In genomic region chr15:98951493-98952320, GRCh38 we compare ENCODE assay signal across 17 cellular contexts. TPM values are rescaled to one million over a fixed set of nuclear protein-coding genes. Genes with fewer than 3 reads are reported as not detected.
DNase-seq lines count a peak whose midpoint lies in the region; ATAC-seq and TF ChIP-seq lines count a peak whose summit lies in the region.
"Had no signal": no experiment of that assay in that cellular context is flagged by ENCODE, and none has a peak within 500 bp of the region (broad histone marks: within the 10 kb centered on the region; RNA-seq: fewer than 3 reads in every experiment).

No MANE protein-coding gene starts in this region.

- H3K27me3 ChIP-seq in CD4-positive, alpha-beta T cell (ENCODE audit: control insufficient read depth, insufficient read depth, low read length): no peaks in the 10 kb centered on the region
- H3K27me3 ChIP-seq in KMS-11 (ENCODE audit: insufficient read depth, low read depth): no peaks in the 10 kb centered on the region
- no peaks in the 10 kb centered on the region for H3K27me3 ChIP-seq in endodermal cell (ENCODE audit: control insufficient read depth, insufficient read depth, low read length, poor library complexity, severe bottlenecking)
- H3K27me3 ChIP-seq in prostate gland (replicated peaks; ENCODE audit: insufficient read depth): no peaks in the 10 kb centered on the region
- H3K27me3 ChIP-seq: cardiac muscle cell had no signal

- H3K36me3 Mint-ChIP-seq in CD4-positive, alpha-beta T cell (ENCODE audit: low read depth): peaks cover 56% of the 10 kb centered on the region
- peaks cover 69% of the 10 kb centered on the region for H3K36me3 Mint-ChIP-seq in endodermal cell (ENCODE audit: low read depth)

- H3K79me2 ChIP-seq in KMS-11 (ENCODE audit: insufficient read depth, low read depth): no peaks in the 10 kb centered on the region

- peaks cover 33% of the 10 kb centered on the region for H3K4me1 ChIP-seq in KMS-11 (ENCODE audit: low read depth, poor library complexity, severe bottlenecking)
- peaks cover 23% of the 10 kb centered on the region for H3K4me1 ChIP-seq in endodermal cell (ENCODE audit: control insufficient read depth, insufficient read depth, low read length)
- peaks cover 22% of the 10 kb centered on the region for H3K4me1 ChIP-seq in prostate gland (replicated peaks)

- H3K9me3 ChIP-seq in CD4-positive, alpha-beta T cell (ENCODE audit: control insufficient read depth, low read length): no peaks in the 10 kb centered on the region
- H3K9me3 ChIP-seq in endodermal cell (ENCODE audit: control insufficient read depth, low read length) (no peaks in the 10 kb centered on the region), prostate gland (no peaks in the 10 kb centered on the region)

- no peaks in the 10 kb centered on the region for H3K27me3 Mint-ChIP-seq in CD4-positive, alpha-beta T cell
- H3K27me3 Mint-ChIP-seq in endodermal cell (ENCODE audit: insufficient read depth): no peaks in the 10 kb centered on the region
- H3K27me3 Mint-ChIP-seq: CD4-positive, alpha-beta memory T cell; stimulated activated memory B cell treated with anti-CD40 and anti-IgM and Interleukin-4, amounts not matched to agents 10 μg/mL and 1 μg/mL and 100 μg/mL, for 72 hours had no signal

- DNase-seq in CD4-positive, alpha-beta T cell: no peak
- DNase-seq in endodermal cell: peak; percentile 34
- DNase-seq in prostate gland (ENCODE audit: low spot score): no peak
- DNase-seq in AG08396 (ENCODE audit: low spot score): no peak
- DNase-seq: activated CD4-positive, alpha-beta T cell treated with anti-CD3 and anti-CD28 coated beads, Interleukin-2, amount 50 U/mL, for 4 hours; activated effector memory CD4-positive, alpha-beta T cell treated with anti-CD3 and anti-CD28 coated beads, Interleukin-2, amount 50 U/mL, for 16 hours; CD4-positive, alpha-beta memory T cell; HCEC 1CT; mesendoderm; NCI-H1092 had no signal

- H2AFZ ChIP-seq in KMS-11 (ENCODE audit: low read depth): no peak overlapping the region

- WGBS in endodermal cell (ENCODE audit: insufficient coverage in 1 of 2, insufficient read length in 1 of 2), 2 experiments: 96% methylated on average over 16 to 19 of the region's 19 CpGs
- WGBS in prostate gland: 71% methylated on average over 19 of the region's 19 CpGs

- no peaks in the 10 kb centered on the region for H4K20me1 ChIP-seq in KMS-11 (ENCODE audit: insufficient read depth)

- ATAC-seq in CD4-positive, alpha-beta T cell (ENCODE audit: poor library complexity): no peak
- ATAC-seq in HG03457 (IDR thresholded peaks at IDR 0.05; ENCODE audit: unreplicated experiment) (no peak), HG03571 (IDR thresholded peaks at IDR 0.05; ENCODE audit: unreplicated experiment) (no peak), HG03565 (IDR thresholded peaks at IDR 0.05; ENCODE audit: unreplicated experiment) (no peak)

- peak overlapping the region; percentile 74 for H3K27ac Mint-ChIP-seq in CD4-positive, alpha-beta T cell
- no peak overlapping the region for H3K27ac Mint-ChIP-seq in endodermal cell
- H3K27ac Mint-ChIP-seq: stimulated activated memory B cell treated with anti-CD40 and anti-IgM and Interleukin-4, amounts not matched to agents 10 μg/mL and 1 μg/mL and 100 μg/mL, for 72 hours had no signal

- no peak overlapping the region for H3K4me3 Mint-ChIP-seq in CD4-positive, alpha-beta T cell
- no peak overlapping the region for H3K4me3 Mint-ChIP-seq in endodermal cell
- H3K4me3 Mint-ChIP-seq: stimulated activated memory B cell treated with anti-CD40 and anti-IgM and Interleukin-4, amounts not matched to agents 10 μg/mL and 1 μg/mL and 100 μg/mL, for 72 hours had no signal

- H3K27ac ChIP-seq in CD4-positive, alpha-beta T cell (ENCODE audit: low read depth, low read length): no peak overlapping the region
- peak overlapping the region; percentile 66 for H3K27ac ChIP-seq in KMS-11
- H3K27ac ChIP-seq in endodermal cell (ENCODE audit: low read depth, low read length): no peak overlapping the region
- peak overlapping the region; percentile 80 to 84 for H3K27ac ChIP-seq in prostate gland
- H3K27ac ChIP-seq: cardiac muscle cell had no signal

- TF ChIP-seq CTCF in CD4-positive, alpha-beta T cell (IDR thresholded peaks at IDR 0.05): no peak
- TF ChIP-seq CTCF in KMS-11 (conservative IDR thresholded peaks at IDR 0.05; ENCODE audit: low read depth, low read length) (no peak), endodermal cell (conservative IDR thresholded peaks at IDR 0.05) (no peak), prostate gland (IDR thresholded peaks at IDR 0.05) (no peak)

- no peaks in the 10 kb centered on the region for H3K9me3 Mint-ChIP-seq in CD4-positive, alpha-beta T cell
- H3K9me3 Mint-ChIP-seq in endodermal cell: no peaks in the 10 kb centered on the region
- H3K9me3 Mint-ChIP-seq: stimulated activated memory B cell treated with anti-CD40 and anti-IgM and Interleukin-4, amounts not matched to agents 10 μg/mL and 1 μg/mL and 100 μg/mL, for 72 hours had no signal

- H3K4me1 Mint-ChIP-seq in CD4-positive, alpha-beta T cell (ENCODE audit: low read depth): peaks cover 20% of the 10 kb centered on the region
- peaks cover 12% of the 10 kb centered on the region for H3K4me1 Mint-ChIP-seq in endodermal cell
- H3K4me1 Mint-ChIP-seq: stimulated activated memory B cell treated with anti-CD40 and anti-IgM and Interleukin-4, amounts not matched to agents 10 μg/mL and 1 μg/mL and 100 μg/mL, for 72 hours had no signal

- peak overlapping the region; percentile 67 for H3K4me2 ChIP-seq in KMS-11

- CTCF ChIA-PET in CD4-positive, alpha-beta T cell (lab: Charles Lee): no interaction called here

- peak overlapping the region; percentile 19; the same call in 1 of the 2 replicates for H3K9ac ChIP-seq in KMS-11
- no peak overlapping the region for H3K9ac ChIP-seq in endodermal cell (ENCODE audit: extremely low read depth, low read length, poor library complexity, severe bottlenecking)

- POLR2A ChIA-PET in CD4-positive, alpha-beta T cell (lab: Charles Lee): no interaction called here

- intact Hi-C loops in CD4-positive, alpha-beta T cell (cut with DNase I, micrococcal nuclease): no loop called here
- intact Hi-C loops in prostate gland (cut with DNase I): no loop called here

- no peaks in the 10 kb centered on the region for H3K36me3 ChIP-seq in KMS-11 (ENCODE audit: insufficient read depth)
- H3K36me3 ChIP-seq in endodermal cell (ENCODE audit: control insufficient read depth, insufficient read depth, low read length): peaks cover 83% of the 10 kb centered on the region
- H3K36me3 ChIP-seq in prostate gland: peaks cover 5 to 9% of the 10 kb centered on the region in 2 donors

- TF ChIP-seq POLR2A in prostate gland (IDR thresholded peaks at IDR 0.05): no peak

- H3K4me3 ChIP-seq in KMS-11 (IDR thresholded peaks at IDR 0.05; ENCODE audit: insufficient read depth, low read depth, low read length) (no peak overlapping the region), endodermal cell (ENCODE audit: low read length) (no peak overlapping the region), prostate gland (no peak overlapping the region)
- H3K4me3 ChIP-seq: cardiac muscle cell had no signal

RNA-seq across cellular contexts. Expression of gene PGPEP1L, which starts 55.9 kb away (rescaled TPM):
- total RNA-seq in CD4-positive, alpha-beta T cell: not detected
- total RNA-seq in endodermal cell (not detected), prostate gland (under 1 TPM in 1 of 2 donors, not detected in 1; 0.97 TPM)
- not detected for polyA plus RNA-seq in endodermal cell (2013, experiment 1 of 2)
- not detected for polyA plus RNA-seq in endodermal cell (2013, experiment 2 of 2)
- total RNA-seq: cardiac muscle cell; CD4-positive, alpha-beta memory T cell; epithelial cell of proximal tubule had no signal
- polyA plus RNA-seq: cardiac muscle cell; CD4-positive, alpha-beta memory T cell had no signal

Comparison
In these comparisons a context has a peak if more than half of its experiments do, and no peak if none do; other contexts are left out.
1. H3K27ac ChIP-seq: peak in KMS-11 (single experiment) and prostate gland (2 of 2); none in CD4-positive, alpha-beta T cell (single experiment) and endodermal cell (single experiment).